8 cellular contexts compared by ENCODE assay signal in genomic region chr4:82360298-82361177, GRCh38. TPM values are rescaled to one million over a fixed set of nuclear protein-coding genes. Genes with fewer than 3 reads are reported as not detected.
DNase-seq lines count a peak whose midpoint lies in the region; ATAC-seq and TF ChIP-seq lines count a peak whose summit lies in the region.

No MANE protein-coding gene starts in this region.

- no peak overlapping the region for H3K4me3 ChIP-seq in foreskin fibroblast (ENCODE audit: low read depth in 1 of 2, low read length in 2 of 2)

- peak; percentile 81 for TF ChIP-seq CTCF in HFFc6 (IDR thresholded peaks at IDR 0.05)
- TF ChIP-seq CTCF in VCaP (conservative IDR thresholded peaks at IDR 0.05): peak; percentile 83
- peak; percentile 63 for TF ChIP-seq CTCF in foreskin fibroblast (IDR thresholded peaks at IDR 0.05; ENCODE audit: low read depth, low read length)

- H3K4me3 Mint-ChIP-seq in HFFc6: no peak overlapping the region

- H3K9me3 Mint-ChIP-seq in HFFc6: no peaks in the 10 kb centered on the region

- no peak overlapping the region for H3K27ac ChIP-seq in VCaP

- H3K27ac Mint-ChIP-seq in HFFc6: no peak overlapping the region

- no peak for ATAC-seq in GM19463 (IDR thresholded peaks at IDR 0.05; ENCODE audit: unreplicated experiment)

- H3K4me1 Mint-ChIP-seq in HFFc6 (ENCODE audit: low read depth): peaks cover 56% of the 10 kb centered on the region

- DNase-seq in D341Med (ENCODE audit: low spot score) (peak; percentile 46), HFFc6 (peak; percentile 28), foreskin fibroblast (peak in 1 of 2 donors; percentile 30), pons (ENCODE audit: low spot score) (peak; percentile 66), UCSD-AML1 (lab: John Stamatoyannopoulos, UW; ENCODE audit: unreplicated experiment) (no peak)
- no peak for DNase-seq in activated CD4-positive, alpha-beta T cell treated with anti-CD3 and anti-CD28 coated beads for 1 hour

- peaks cover 36% of the 10 kb centered on the region for H3K36me3 Mint-ChIP-seq in HFFc6 (ENCODE audit: low read depth)

- H3K27me3 Mint-ChIP-seq in HFFc6 (ENCODE audit: insufficient read depth): no peaks in the 10 kb centered on the region

RNA-seq across cellular contexts. Expression of gene HNRNPD, which starts 13.3 kb away (rescaled TPM):
- total RNA-seq in HFFc6 (2021; fragmentation: NEBNext Ultra II Directional; extraction: Animal tissue kit (Norgen Biotek cat#: 25700)): 100 to 1,000 TPM; 149 to 284 (median 243) TPM

Comparison
In these comparisons a context has a peak if more than half of its experiments do, and no peak if none do; other contexts are left out.
1. DNase-seq: peak in D341Med (single experiment), HFFc6 (single experiment) and pons (single experiment); none in UCSD-AML1 (single experiment) and activated CD4-positive, alpha-beta T cell treated with anti-CD3 and anti-CD28 coated beads for 1 hour (single experiment).
2. Peak in every context shown above with its lines, with median percentiles within 50 percentile points of each other: CTCF ChIP-seq.